In the genomic region with DNA sequence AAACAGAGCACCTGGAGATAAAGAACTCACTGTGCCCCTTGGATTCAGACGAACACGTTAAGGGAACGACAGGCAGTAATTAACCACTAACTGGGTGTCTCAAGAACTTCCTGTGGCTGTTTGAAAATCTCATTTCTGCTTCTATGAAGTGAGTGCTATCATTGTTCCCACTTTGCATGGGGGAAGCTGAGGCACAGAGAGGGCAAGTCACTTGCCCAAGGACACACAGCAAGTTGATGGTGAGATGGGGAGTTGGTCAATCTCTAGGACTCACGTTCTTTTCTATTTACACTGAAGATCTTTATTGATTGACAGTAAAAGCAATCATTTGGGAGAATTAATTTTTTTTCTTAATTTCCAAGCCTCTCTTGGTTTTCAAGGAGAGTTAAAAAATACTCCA, we compare ENCODE assay signal across 10 cellular contexts. TPM values are rescaled to one million over a fixed set of nuclear protein-coding genes. Genes with fewer than 3 reads are reported as not detected.
"Had no signal": no experiment of that assay in that cellular context is flagged by ENCODE, and none has a peak within 500 bp of the region (broad histone marks: within the 10 kb centered on the region; RNA-seq: fewer than 3 reads in every experiment).

No MANE protein-coding gene starts in this region.

- DNase-seq: H7, IMR-90, Kasumi-1, KBM-7 had no signal

- H3K36me3 ChIP-seq: HAP-1 had no signal

- H3K9me3 ChIP-seq: HAP-1 had no signal

- FAIRE-seq: HTR-8/SVneo had no signal

- ATAC-seq: GM23338, HCT116 had no signal

- H3K4me2 ChIP-seq: GM23338 had no signal

- H3K4me3 ChIP-seq: GM23338, HAP-1 had no signal

- H2AFZ ChIP-seq: GM23338 had no signal

RNA-seq across cellular contexts. Expression of gene LHX5, which starts 26.8 kb away (rescaled TPM):
- total RNA-seq: GM23338, H4, HT-29, IMR-90 had no signal
- polyA plus RNA-seq: IMR-90 had no signal
